ENCODE assay signal across 15 cellular contexts in the genomic region with DNA sequence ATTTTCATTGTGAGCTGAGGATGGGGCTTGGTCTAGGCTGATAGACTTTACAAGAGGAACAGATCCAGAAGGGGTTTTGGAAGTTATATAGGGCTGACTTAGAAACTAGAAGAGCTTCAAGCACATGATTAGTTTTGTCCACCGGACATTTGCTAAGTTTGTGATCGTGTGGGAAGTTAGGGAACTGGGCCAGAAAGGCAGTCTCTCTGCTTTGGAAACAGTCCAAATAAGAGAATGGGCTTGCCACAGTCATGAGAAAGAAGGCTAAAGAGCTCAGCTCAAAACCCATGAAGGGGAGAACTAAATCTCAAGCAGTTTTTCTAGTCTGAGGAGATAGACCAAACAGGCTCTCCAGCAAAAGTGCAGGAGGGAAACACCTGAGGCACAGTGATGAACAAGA.
DNase-seq lines count a peak whose midpoint lies in the region; ATAC-seq and TF ChIP-seq lines count a peak whose summit lies in the region.
"Had no signal": no experiment of that assay in that cellular context is flagged by ENCODE, and none has a peak within 500 bp of the region (broad histone marks: within the 10 kb centered on the region; RNA-seq: fewer than 3 reads in every experiment).

No MANE protein-coding gene starts in this region.

- no peak overlapping the region for H3K4me3 ChIP-seq in cardiac fibroblast (replicated peaks in 1 of 2; ENCODE audit: low read depth in 2 of 2, low read length in 2 of 2)
- H3K4me3 ChIP-seq in fibroblast of villous mesenchyme (ENCODE audit: low read depth, low read length), result no peak overlapping the region
- H3K4me3 ChIP-seq: GM23338, PC-9 had no signal

- no peak for TF ChIP-seq CTCF in Calu3 (IDR thresholded peaks at IDR 0.05; ENCODE audit: unreplicated experiment)
- no peak for TF ChIP-seq CTCF in cardiac fibroblast (IDR thresholded peaks at IDR 0.05; ENCODE audit: low read depth, low read length)
- TF ChIP-seq CTCF in fibroblast of villous mesenchyme (IDR thresholded peaks at IDR 0.05; ENCODE audit: insufficient read depth, low read depth, low read length), result no peak

- H3K4me3 Mint-ChIP-seq in Calu3 (ENCODE audit: low read depth, unreplicated experiment), result no peak overlapping the region
- H3K4me3 Mint-ChIP-seq: GM23338 had no signal

- no peaks in the 10 kb centered on the region for H3K4me1 Mint-ChIP-seq in Calu3 (ENCODE audit: low read depth, unreplicated experiment)

- TSS peak; percentile 27 for BruUV-seq in Calu3 (replicated peaks; lab: Mats Ljungman, UMichigan)

- H3K27me3 Mint-ChIP-seq in Calu3 (ENCODE audit: unreplicated experiment), result no peaks in the 10 kb centered on the region

- H3K27ac Mint-ChIP-seq in Calu3 (ENCODE audit: unreplicated experiment), result no peak overlapping the region
- H3K27ac Mint-ChIP-seq: GM23338 had no signal

- H3K36me3 Mint-ChIP-seq in Calu3 (ENCODE audit: insufficient read depth, unreplicated experiment), result peaks cover 9% of the 10 kb centered on the region

- H3K9me3 Mint-ChIP-seq in Calu3 (ENCODE audit: low read depth, unreplicated experiment), result no peaks in the 10 kb centered on the region

- DNase-seq in Calu3 (no peak), cardiac fibroblast (ENCODE audit: low read depth in 2 of 2) (peak; percentile 39 to 62), fibroblast of villous mesenchyme (ENCODE audit: low read depth) (peak; percentile 5), pons (ENCODE audit: low spot score) (peak; percentile 7), sciatic nerve (ENCODE audit: low spot score) (no peak)
- no peak for DNase-seq in activated CD4-positive, alpha-beta T cell treated with anti-CD3 and anti-CD28 coated beads for 4 hours
- DNase-seq: COR-L47, NCI-H1048, NCI-H146, NCI-H2107, NCI-H345, PC-9 had no signal

- ATAC-seq in sciatic nerve (no peak), HG02571 (IDR thresholded peaks at IDR 0.05; ENCODE audit: unreplicated experiment) (no peak), GM21367 (IDR thresholded peaks at IDR 0.05; ENCODE audit: unreplicated experiment) (no peak)
- ATAC-seq: GM23338 had no signal

- CTCF ChIA-PET in Calu3 (lab: Charles Lee), result no interaction called here

- intact Hi-C loops in Calu3 (cut with micrococcal nuclease; ENCODE audit: unreplicated experiment), result no loop called here
- intact Hi-C loops in sciatic nerve (cut with DNase I), result no loop called here

Comparison
In these comparisons a context has a peak if more than half of its experiments do, and no peak if none do; other contexts are left out.
1. DNase-seq: peak in cardiac fibroblast (2 of 2), fibroblast of villous mesenchyme (single experiment) and pons (single experiment); none in Calu3 (single experiment), activated CD4-positive, alpha-beta T cell treated with anti-CD3 and anti-CD28 coated beads for 4 hours (0 of 2) and sciatic nerve (single experiment).